ENCODE assay signal across 8 cellular contexts in genomic region chr6:6591778-6592388, GRCh38. TPM values are rescaled to one million over a fixed set of nuclear protein-coding genes. Genes with fewer than 3 reads are reported as not detected.
DNase-seq lines count a peak whose midpoint lies in the region; ATAC-seq and TF ChIP-seq lines count a peak whose summit lies in the region.

No MANE protein-coding gene starts in this region.

- no peak for ATAC-seq in stimulated activated naive CD8-positive, alpha-beta T cell treated with anti-CD3 and anti-CD28 coated beads, Interleukin-15, amount 100 ng/mL, for 72 hours

- H3K4me1 ChIP-seq in MM.1S (ENCODE audit: low read length): peaks cover 47% of the 10 kb centered on the region
- H3K4me1 ChIP-seq in esophagus muscularis mucosa: peaks cover 0 to 52% (median 5%) of the 10 kb centered on the region in 4 donors
- peaks cover 4% of the 10 kb centered on the region; the same call in 1 of the 2 replicates for H3K4me1 ChIP-seq in PC-9 (replicated peaks; ENCODE audit: insufficient read depth)
- H3K4me1 ChIP-seq in neural progenitor cell: no peaks in the 10 kb centered on the region

- no TSS peak for BruUV-seq in PC-9 (replicated peaks; lab: Mats Ljungman, UMichigan)

- H3K9me3 Mint-ChIP-seq in activated CD4-positive, alpha-beta T cell treated with anti-CD3 and anti-CD28 coated beads, Interleukin-2, amount 10 ng/mL, durations not matched to agents 24 days and 14 days: peaks cover 11% of the 10 kb centered on the region
- H3K9me3 Mint-ChIP-seq in stimulated activated naive CD8-positive, alpha-beta T cell treated with anti-CD3 and anti-CD28 coated beads, Interleukin-15, amount 100 ng/mL, for 72 hours: peaks cover 0 to 4% of the 10 kb centered on the region in 2 donors
- H3K9me3 Mint-ChIP-seq in neural progenitor cell: peaks cover 2% of the 10 kb centered on the region

- H3F3A ChIP-seq in MM.1S (ENCODE audit: insufficient read depth, low read length): peaks cover 32% of the 10 kb centered on the region
- no peaks in the 10 kb centered on the region for H3F3A ChIP-seq in PC-9 (ENCODE audit: insufficient read depth, low read depth)
- no peaks in the 10 kb centered on the region for H3F3A ChIP-seq in neural progenitor cell (ENCODE audit: low read depth)

- intact Hi-C loops in activated CD4-positive, alpha-beta T cell treated with anti-CD3 and anti-CD28 coated beads, Interleukin-2, amount 10 ng/mL, durations not matched to agents 24 days and 14 days (cut with micrococcal nuclease): no loop called here
- intact Hi-C loops in esophagus muscularis mucosa (cut with DNase I): no loop called here
- intact Hi-C loops in PC-9 (cut with micrococcal nuclease; ENCODE audit: unreplicated experiment): no loop called here

- peaks cover 77% of the 10 kb centered on the region for H3K4me1 Mint-ChIP-seq in activated CD4-positive, alpha-beta T cell treated with anti-CD3 and anti-CD28 coated beads, Interleukin-2, amount 10 ng/mL, durations not matched to agents 24 days and 14 days
- H3K4me1 Mint-ChIP-seq in stimulated activated naive CD8-positive, alpha-beta T cell treated with anti-CD3 and anti-CD28 coated beads, Interleukin-15, amount 100 ng/mL, for 72 hours: peaks cover 89% of the 10 kb centered on the region
- no peaks in the 10 kb centered on the region for H3K4me1 Mint-ChIP-seq in neural progenitor cell

- H3K36me3 ChIP-seq in MM.1S (replicated peaks; ENCODE audit: insufficient read depth, low read length) (no peaks in the 10 kb centered on the region), esophagus muscularis mucosa (no peaks in the 10 kb centered on the region), PC-9 (ENCODE audit: low read depth) (no peaks in the 10 kb centered on the region), neural progenitor cell (no peaks in the 10 kb centered on the region)

- CTCF ChIA-PET in PC-9 (lab: Charles Lee): no interaction called here

- H3K4me3 ChIP-seq in MM.1S (ENCODE audit: low read length) (no peak overlapping the region), esophagus muscularis mucosa (no peak overlapping the region), PC-9 (no peak overlapping the region), neural progenitor cell (no peak overlapping the region)

- H3K27ac ChIP-seq in MM.1S (ENCODE audit: low read length) (peak overlapping the region; percentile 67; the same call in 1 of the 2 replicates), esophagus muscularis mucosa (replicated peaks in 1 of 4) (peak overlapping the region in 2 of 4 donors; percentile 23 to 59), PC-9 (no peak overlapping the region), neural progenitor cell (no peak overlapping the region)

- POLR2A ChIA-PET in PC-9 (lab: Charles Lee; ENCODE audit: unreplicated experiment): no interaction called here

- H3K4me2 ChIP-seq in MM.1S (ENCODE audit: low read depth, low read length) (peak overlapping the region; percentile 14; the same call in 1 of the 2 replicates), PC-9 (no peak overlapping the region), neural progenitor cell (no peak overlapping the region)

- no peaks in the 10 kb centered on the region for H4K20me1 ChIP-seq in MM.1S (ENCODE audit: insufficient read depth, low read length)
- H4K20me1 ChIP-seq in PC-9 (ENCODE audit: insufficient read depth): no peaks in the 10 kb centered on the region
- no peaks in the 10 kb centered on the region for H4K20me1 ChIP-seq in neural progenitor cell (ENCODE audit: low read depth)

- no peak for DNase-seq in activated CD4-positive, alpha-beta T cell treated with anti-CD3 and anti-CD28 coated beads, Interleukin-2, amount 10 ng/mL, durations not matched to agents 24 days and 14 days
- no peak for DNase-seq in activated CD4-positive, alpha-beta T cell treated with anti-CD3 and anti-CD28 coated beads, Interleukin-2, amount 50 U/mL, for 48 hours
- no peak for DNase-seq in MM.1S
- peak; percentile 89 for DNase-seq in esophagus muscularis mucosa (ENCODE audit: extremely low spot score)
- DNase-seq in stimulated activated naive CD8-positive, alpha-beta T cell treated with anti-CD3 and anti-CD28 coated beads, Interleukin-15, amount 100 ng/mL, for 72 hours: no peak
- no peak for DNase-seq in PC-9
- no peak for DNase-seq in activated T-cell treated with anti-CD3 and anti-CD28 coated beads for 4 hours
- DNase-seq in neural progenitor cell (ENCODE audit: low spot score): no peak

- H3K36me3 Mint-ChIP-seq in activated CD4-positive, alpha-beta T cell treated with anti-CD3 and anti-CD28 coated beads, Interleukin-2, amount 10 ng/mL, durations not matched to agents 24 days and 14 days (ENCODE audit: low read depth): peaks cover 26% of the 10 kb centered on the region
- H3K36me3 Mint-ChIP-seq in neural progenitor cell: no peaks in the 10 kb centered on the region

- H3K79me2 ChIP-seq in MM.1S (ENCODE audit: low read length) (no peaks in the 10 kb centered on the region), PC-9 (ENCODE audit: low read depth) (no peaks in the 10 kb centered on the region), neural progenitor cell (ENCODE audit: low read depth) (no peaks in the 10 kb centered on the region)

- TF ChIP-seq CTCF in MM.1S (IDR thresholded peaks at IDR 0.05; ENCODE audit: low read length): no peak
- TF ChIP-seq CTCF in esophagus muscularis mucosa (IDR thresholded peaks at IDR 0.05): no peak
- no peak for TF ChIP-seq CTCF in PC-9 (conservative IDR thresholded peaks at IDR 0.05)
- TF ChIP-seq CTCF in neural progenitor cell (IDR thresholded peaks at IDR 0.05): no peak

- peak overlapping the region; percentile 63 for H3K4me3 Mint-ChIP-seq in activated CD4-positive, alpha-beta T cell treated with anti-CD3 and anti-CD28 coated beads, Interleukin-2, amount 10 ng/mL, durations not matched to agents 24 days and 14 days
- H3K4me3 Mint-ChIP-seq in stimulated activated naive CD8-positive, alpha-beta T cell treated with anti-CD3 and anti-CD28 coated beads, Interleukin-15, amount 100 ng/mL, for 72 hours: peak overlapping the region; percentile 14 to 55
- no peak overlapping the region for H3K4me3 Mint-ChIP-seq in neural progenitor cell

- H3K27ac Mint-ChIP-seq in activated CD4-positive, alpha-beta T cell treated with anti-CD3 and anti-CD28 coated beads, Interleukin-2, amount 10 ng/mL, durations not matched to agents 24 days and 14 days: peak overlapping the region; percentile 88
- H3K27ac Mint-ChIP-seq in stimulated activated naive CD8-positive, alpha-beta T cell treated with anti-CD3 and anti-CD28 coated beads, Interleukin-15, amount 100 ng/mL, for 72 hours: peak overlapping the region in 1 of 2 donors; percentile 88
- no peak overlapping the region for H3K27ac Mint-ChIP-seq in neural progenitor cell

- H3K9me3 ChIP-seq in MM.1S (replicated peaks; ENCODE audit: insufficient read depth, low read length) (no peaks in the 10 kb centered on the region), esophagus muscularis mucosa (no peaks in the 10 kb centered on the region), PC-9 (ENCODE audit: insufficient read depth, low read depth) (no peaks in the 10 kb centered on the region), neural progenitor cell (ENCODE audit: low read depth) (no peaks in the 10 kb centered on the region)

- WGBS in esophagus muscularis mucosa: 62% methylated on average over 7 of the region's 7 CpGs

- no peaks in the 10 kb centered on the region for H3K27me3 Mint-ChIP-seq in activated CD4-positive, alpha-beta T cell treated with anti-CD3 and anti-CD28 coated beads, Interleukin-2, amount 10 ng/mL, durations not matched to agents 24 days and 14 days
- H3K27me3 Mint-ChIP-seq in stimulated activated naive CD8-positive, alpha-beta T cell treated with anti-CD3 and anti-CD28 coated beads, Interleukin-15, amount 100 ng/mL, for 72 hours: no peaks in the 10 kb centered on the region
- peaks cover 4% of the 10 kb centered on the region for H3K27me3 Mint-ChIP-seq in neural progenitor cell (ENCODE audit: insufficient read depth, low read depth)

- no peak for TF ChIP-seq POLR2A in esophagus muscularis mucosa (IDR thresholded peaks at IDR 0.05; ENCODE audit: low read depth)

- no peaks in the 10 kb centered on the region for H3K27me3 ChIP-seq in MM.1S (replicated peaks; ENCODE audit: insufficient read depth, low read length)
- H3K27me3 ChIP-seq in esophagus muscularis mucosa: no peaks in the 10 kb centered on the region
- no peaks in the 10 kb centered on the region; the same call in 1 of the 2 replicates for H3K27me3 ChIP-seq in PC-9 (ENCODE audit: insufficient read depth, low read depth)
- H3K27me3 ChIP-seq in neural progenitor cell: no peaks in the 10 kb centered on the region

- H3K9me2 ChIP-seq in MM.1S (replicated peaks; ENCODE audit: insufficient read depth, low read length) (no peaks in the 10 kb centered on the region), PC-9 (ENCODE audit: insufficient read depth) (no peaks in the 10 kb centered on the region)

- H3K9ac ChIP-seq in MM.1S (ENCODE audit: low read length) (peak overlapping the region; percentile 17; the same call in 1 of the 2 replicates), neural progenitor cell (no peak overlapping the region)

- no peak for TF ChIP-seq EP300 in esophagus muscularis mucosa (IDR thresholded peaks at IDR 0.05)

- no peak overlapping the region for H2AFZ ChIP-seq in MM.1S (ENCODE audit: low read length)
- no peak overlapping the region for H2AFZ ChIP-seq in PC-9
- H2AFZ ChIP-seq in neural progenitor cell (replicated peaks): no peak overlapping the region

RNA-seq across cellular contexts. Expression of gene LY86, which starts 3.4 kb away (rescaled TPM):
- 1.2 TPM in 2 replicates for total RNA-seq in activated CD4-positive, alpha-beta T cell treated with anti-CD3 and anti-CD28 coated beads, Interleukin-2, amount 10 ng/mL, durations not matched to agents 24 days and 14 days
- total RNA-seq in esophagus muscularis mucosa (1 to 10 TPM; 1.2 to 1.8 (median 1.3) TPM), PC-9 (2021) (not detected in 2 replicates), neural progenitor cell (ENCODE audit: low replicate concordance) (not detected in 2 replicates)
